8 cellular contexts compared by ENCODE assay signal in the genomic region with DNA sequence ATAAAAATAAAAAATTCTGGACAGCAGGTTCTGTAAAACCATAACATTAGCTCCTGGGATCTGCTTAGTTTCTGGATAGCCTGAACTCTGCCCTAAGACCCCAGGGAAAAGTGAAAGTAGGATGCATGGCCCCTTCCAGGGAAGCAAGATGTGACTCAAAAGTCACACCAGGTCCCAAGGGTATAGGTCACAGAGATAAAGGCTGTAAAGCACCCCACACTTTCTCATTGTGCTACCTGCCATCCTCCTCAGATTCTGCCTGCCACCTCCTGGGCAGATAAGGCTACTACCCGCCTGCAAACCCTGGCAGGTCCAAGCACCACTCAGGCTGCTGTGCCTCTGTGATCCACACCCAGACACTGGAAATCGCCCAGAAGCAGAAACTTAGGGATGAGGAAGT. TPM values are rescaled to one million over a fixed set of nuclear protein-coding genes. Genes with fewer than 3 reads are reported as not detected.
DNase-seq lines count a peak whose midpoint lies in the region; ATAC-seq and TF ChIP-seq lines count a peak whose summit lies in the region.

No MANE protein-coding gene starts in this region.

- ATAC-seq in HG02973 (IDR thresholded peaks at IDR 0.05; ENCODE audit: unreplicated experiment), result peak; percentile 60
- ATAC-seq in activated T-helper 17 cell treated with anti-CD3 and anti-CD28 coated beads, Interleukin-2, amount 50 U/mL, for 72 hours (replicated peaks), result peak; percentile 99
- peak; percentile 93 for ATAC-seq in left cardiac atrium
- no peak for ATAC-seq in GM19455 (IDR thresholded peaks at IDR 0.05; ENCODE audit: unreplicated experiment)

- no peak overlapping the region for H3K9ac ChIP-seq in OCI-LY3 (ENCODE audit: low read length)

- H3K27ac Mint-ChIP-seq in activated T-helper 17 cell treated with anti-CD3 and anti-CD28 coated beads, Interleukin-2, amount 50 U/mL, for 72 hours, result no peak overlapping the region

- peak; percentile 50 for DNase-seq in NK-92 treated with Interleukin-12 subunit alpha and Interleukin-12 subunit beta, amount 100 ng/mL, for 24 hours (lab: John Stamatoyannopoulos, UW)
- DNase-seq in NK-92 (lab: John Stamatoyannopoulos, UW; ENCODE audit: unreplicated experiment) (no peak), left cardiac atrium (peak; percentile 51)
- DNase-seq in stimulated activated CD4-positive, alpha-beta T cell treated with anti-CD3 and anti-CD28 coated beads, Interleukin-12 subunit alpha, Interleukin-12 subunit beta, amount 100 ng/mL, for 4 hours, result peak; percentile 42

- H3K4me3 ChIP-seq in OCI-LY3 (ENCODE audit: low read length), result no peak overlapping the region

- H3K9me3 Mint-ChIP-seq in activated T-helper 17 cell treated with anti-CD3 and anti-CD28 coated beads, Interleukin-2, amount 50 U/mL, for 72 hours, result no peaks in the 10 kb centered on the region

- no peak overlapping the region for H3K4me2 ChIP-seq in OCI-LY3 (ENCODE audit: low read length)

- peaks cover 44% of the 10 kb centered on the region for H3K27me3 ChIP-seq in OCI-LY3 (ENCODE audit: low read depth, low read length)

- peak; percentile 90 for TF ChIP-seq CTCF in OCI-LY3 (IDR thresholded peaks at IDR 0.05; ENCODE audit: low read depth, low read length)

- no peaks in the 10 kb centered on the region for H3K36me3 Mint-ChIP-seq in activated T-helper 17 cell treated with anti-CD3 and anti-CD28 coated beads, Interleukin-2, amount 50 U/mL, for 72 hours (ENCODE audit: low read depth)

- peaks cover 5% of the 10 kb centered on the region for H3K4me1 Mint-ChIP-seq in activated T-helper 17 cell treated with anti-CD3 and anti-CD28 coated beads, Interleukin-2, amount 50 U/mL, for 72 hours

- no peaks in the 10 kb centered on the region for H3K36me3 ChIP-seq in OCI-LY3 (replicated peaks; ENCODE audit: low read depth, low read length)

- no peak overlapping the region for H3K27ac ChIP-seq in OCI-LY3 (ENCODE audit: low read length)

- no peaks in the 10 kb centered on the region for H3K79me2 ChIP-seq in OCI-LY3 (ENCODE audit: low read length)

- H2AFZ ChIP-seq in OCI-LY3 (ENCODE audit: low read depth, low read length), result no peak overlapping the region

- no peaks in the 10 kb centered on the region for H3K9me3 ChIP-seq in OCI-LY3 (ENCODE audit: insufficient read depth, low read length)

- intact Hi-C loops in left cardiac atrium (cut with DNase I), result no loop called here

- no peaks in the 10 kb centered on the region for H4K20me1 ChIP-seq in OCI-LY3 (ENCODE audit: insufficient read depth, low read length)

- H3K4me3 Mint-ChIP-seq in activated T-helper 17 cell treated with anti-CD3 and anti-CD28 coated beads, Interleukin-2, amount 50 U/mL, for 72 hours, result no peak overlapping the region

- H3K4me1 ChIP-seq in OCI-LY3 (ENCODE audit: low read length), result peaks cover 6% of the 10 kb centered on the region

- no peaks in the 10 kb centered on the region for H3K27me3 Mint-ChIP-seq in activated T-helper 17 cell treated with anti-CD3 and anti-CD28 coated beads, Interleukin-2, amount 50 U/mL, for 72 hours

RNA-seq across cellular contexts. Expression of a gene that starts 20.6 kb away (rescaled TPM):
- total RNA-seq in activated T-helper 17 cell treated with anti-CD3 and anti-CD28 coated beads, Interleukin-2, amount 50 U/mL, for 72 hours, result not detected
- total RNA-seq in left cardiac atrium, result under 1 TPM; 0.44 to 0.47 TPM

RNA-seq across cellular contexts. Expression of a gene that starts 21.6 kb away (rescaled TPM):
- not detected for total RNA-seq in activated T-helper 17 cell treated with anti-CD3 and anti-CD28 coated beads, Interleukin-2, amount 50 U/mL, for 72 hours
- total RNA-seq in left cardiac atrium, result not detected

RNA-seq across cellular contexts. Expression of a gene that starts 44.8 kb away (rescaled TPM):
- total RNA-seq in activated T-helper 17 cell treated with anti-CD3 and anti-CD28 coated beads, Interleukin-2, amount 50 U/mL, for 72 hours, result 1 to 10 TPM in 1 of 2 donors, under 1 TPM in 1; 0.11 to 1.7 TPM
- 1 to 10 TPM; 7.5 to 7.6 TPM for total RNA-seq in left cardiac atrium

RNA-seq across cellular contexts. Expression of a gene that starts 59.5 kb away (rescaled TPM):
- total RNA-seq in activated T-helper 17 cell treated with anti-CD3 and anti-CD28 coated beads, Interleukin-2, amount 50 U/mL, for 72 hours, result not detected
- not detected for total RNA-seq in left cardiac atrium
